ENCODE assay signal across 14 cellular contexts in genomic region chr1:235767795-235768194, GRCh38.
DNase-seq lines count a peak whose midpoint lies in the region; ATAC-seq and TF ChIP-seq lines count a peak whose summit lies in the region.
"Had no signal": no experiment of that assay in that cellular context is flagged by ENCODE, and none has a peak within 500 bp of the region (broad histone marks: within the 10 kb centered on the region; RNA-seq: fewer than 3 reads in every experiment).

No MANE protein-coding gene starts in this region.

- 80 to 85% methylated on average over 2 of the region's 2 CpGs for WGBS in testis, 2 donors

- H3K4me1 ChIP-seq in testis (no peaks in the 10 kb centered on the region), foreskin keratinocyte (peaks cover 12% of the 10 kb centered on the region)

- in situ Hi-C loops in GM13976 (cut with MboI; ENCODE audit: low sequenced_read_pairs, unreplicated experiment), result no loop called here

- TF ChIP-seq CTCF in GM13976 (IDR thresholded peaks at IDR 0.05; ENCODE audit: borderline replicate concordance, control extremely low read depth, extremely low read depth, insufficient read depth, missing control alignments) (no peak), testis (IDR thresholded peaks at IDR 0.05) (no peak), foreskin keratinocyte (conservative IDR thresholded peaks at IDR 0.05) (no peak)

- peak; percentile 89 for ATAC-seq in GM19372 (IDR thresholded peaks at IDR 0.05; ENCODE audit: low read depth, unreplicated experiment)
- ATAC-seq in HG02870 (IDR thresholded peaks at IDR 0.05; ENCODE audit: unreplicated experiment), result peak; percentile 85
- ATAC-seq in foreskin keratinocyte, result no peak

- H3K9me3 ChIP-seq in testis, result no peaks in the 10 kb centered on the region
- H3K9me3 ChIP-seq: neutrophil had no signal

- no peak for TF ChIP-seq POLR2A in testis (IDR thresholded peaks at IDR 0.05)

- intact Hi-C loops in testis (cut with DNase I; ENCODE audit: low total_unique reads), result no loop called here

- H3K4me3 ChIP-seq in testis, result no peak overlapping the region
- H3K4me3 ChIP-seq: GM23248 had no signal

- no peaks in the 10 kb centered on the region for H3K36me3 ChIP-seq in testis (ENCODE audit: low read depth, missing control alignments)

- no peaks in the 10 kb centered on the region for H3K27me3 ChIP-seq in testis
- no peaks in the 10 kb centered on the region for H3K27me3 ChIP-seq in foreskin keratinocyte
- H3K27me3 ChIP-seq: neutrophil had no signal

- DNase-seq in GM13976 (ENCODE audit: low spot score), result peak; percentile 36
- peak; percentile 58 for DNase-seq in MV-4-11 (lab: John Stamatoyannopoulos, UW)
- no peak for DNase-seq in NCI-H2029 (lab: John Stamatoyannopoulos, UW)
- DNase-seq in testis, result no peak
- DNase-seq in foreskin keratinocyte, result no peak
- no peak for DNase-seq in T1000 (lab: John Stamatoyannopoulos, UW)
- DNase-seq: activated CD4-positive, alpha-beta T cell treated with anti-CD3 and anti-CD28 coated beads for 1 hour; amniotic stem cell; CD4-positive, alpha-beta T cell; GM23248; trophoblast cell had no signal

- H3K27ac ChIP-seq in testis, result no peak overlapping the region
- no peak overlapping the region for H3K27ac ChIP-seq in foreskin keratinocyte
- H3K27ac ChIP-seq: GM23248, neutrophil had no signal

Comparison
In these comparisons a context has a peak if more than half of its experiments do, and no peak if none do; other contexts are left out.
1. DNase-seq: peak in GM13976 (single experiment) and MV-4-11 (single experiment); none in NCI-H2029 (single experiment), testis (single experiment), foreskin keratinocyte (0 of 2) and T1000 (single experiment).